In genomic region chr16:88914750-88915368, GRCh38 we compare ENCODE assay signal across 17 cellular contexts. TPM values are rescaled to one million over a fixed set of nuclear protein-coding genes. Genes with fewer than 3 reads are reported as not detected.
DNase-seq lines count a peak whose midpoint lies in the region; ATAC-seq, FAIRE-seq and TF ChIP-seq lines count a peak whose summit lies in the region.
"Had no signal": no experiment of that assay in that cellular context is flagged by ENCODE, and none has a peak within 500 bp of the region (broad histone marks: within the 10 kb centered on the region; RNA-seq: fewer than 3 reads in every experiment).

No MANE protein-coding gene starts in this region.

- H3K4me3 ChIP-seq in right atrium auricular region (no peak overlapping the region), astrocyte (ENCODE audit: insufficient read depth, low read depth, low read length) (no peak overlapping the region), hepatocyte (no peak overlapping the region), stomach (no peak overlapping the region)
- H3K4me3 ChIP-seq: spleen, thoracic aorta had no signal

- intact Hi-C loops in Right ventricle myocardium superior (cut with DNase I) (no loop called here), stomach (cut with DNase I; ENCODE audit: low total_unique reads) (no loop called here)

- peaks cover 4% of the 10 kb centered on the region for H3K4me1 Mint-ChIP-seq in astrocyte (ENCODE audit: low read depth, unreplicated experiment)

- H3K4me2 ChIP-seq in astrocyte (ENCODE audit: low read length) (no peak overlapping the region), hepatocyte (no peak overlapping the region)

- no peak overlapping the region for H2AFZ ChIP-seq in astrocyte (ENCODE audit: low read depth, low read length)
- no peak overlapping the region for H2AFZ ChIP-seq in hepatocyte

- H3K36me3 ChIP-seq in right atrium auricular region (no peaks in the 10 kb centered on the region), astrocyte (ENCODE audit: insufficient read depth, low read length) (no peaks in the 10 kb centered on the region), hepatocyte (replicated peaks; ENCODE audit: insufficient read depth, low read depth) (no peaks in the 10 kb centered on the region), stomach (no peaks in the 10 kb centered on the region)
- H3K36me3 ChIP-seq: thoracic aorta had no signal

- H4K20me1 ChIP-seq in astrocyte (ENCODE audit: insufficient read depth, low read length) (no peaks in the 10 kb centered on the region), hepatocyte (ENCODE audit: insufficient read depth, poor library complexity, severe bottlenecking) (no peaks in the 10 kb centered on the region)

- 65% methylated on average over 13 of the region's 20 CpGs for WGBS in hepatocyte (ENCODE audit: low lambda C conversion rate, missing lambda C conversion rate)
- whole genome bisulfite sequencing in stomach, 5 donors: 25 to 60% (median 45%) methylated on average over 7 to 20 of the region's 20 CpGs

- ATAC-seq in Right ventricle myocardium superior (ENCODE audit: poor library complexity) (peak; percentile 72), GM21515 (IDR thresholded peaks at IDR 0.05; ENCODE audit: unreplicated experiment) (no peak)
- ATAC-seq: activated T-cell treated with anti-CD3 and anti-CD28 coated beads, Interleukin-2, amount 50 U/mL, for 4 hours; HCT116; left lobe of liver had no signal

- no peak overlapping the region for H3K9ac ChIP-seq in astrocyte (ENCODE audit: low read length)

- no peak for TF ChIP-seq CTCF in right atrium auricular region (IDR thresholded peaks at IDR 0.05)
- no peak for TF ChIP-seq CTCF in astrocyte (IDR thresholded peaks at IDR 0.05; ENCODE audit: insufficient read depth, low read depth, low read length)
- no peak for TF ChIP-seq CTCF in hepatocyte (IDR thresholded peaks at IDR 0.05; ENCODE audit: poor library complexity)
- TF ChIP-seq CTCF in stomach (IDR thresholded peaks at IDR 0.05): no peak

- DNase-seq in Right ventricle myocardium superior: peak; percentile 74
- DNase-seq in right atrium auricular region (ENCODE audit: low spot score): no peak
- DNase-seq in astrocyte (ENCODE audit: low read depth): peak; percentile 27
- DNase-seq in hepatocyte (ENCODE audit: low spot score): no peak
- no peak for DNase-seq in amniotic stem cell (lab: John Stamatoyannopoulos, UW)
- no peak for DNase-seq in stomach
- no peak for DNase-seq in occipital lobe (lab: John Stamatoyannopoulos, UW)
- DNase-seq: activated CD4-positive, CD25-positive, alpha-beta regulatory T cell treated with anti-CD3 and anti-CD28 coated beads, Interleukin-2, amount 50 U/mL, for 72 hours; activated T-cell treated with anti-CD3 and anti-CD28 coated beads, Interleukin-2, amount 50 U/mL, for 4 hours; anterior cingulate cortex; spleen had no signal

- H3K4me3 Mint-ChIP-seq in astrocyte (ENCODE audit: unreplicated experiment): no peak overlapping the region
- H3K4me3 Mint-ChIP-seq: activated T-cell treated with anti-CD3 and anti-CD28 coated beads, Interleukin-2, amount 50 U/mL, for 4 hours; neural crest cell had no signal

- FAIRE-seq in astrocyte (lab: Jason Lieb, UNC): no peak

- TF ChIP-seq POLR2A in stomach (IDR thresholded peaks at IDR 0.05): no peak

- H3K27me3 ChIP-seq in right atrium auricular region (no peaks in the 10 kb centered on the region), astrocyte (ENCODE audit: insufficient read depth, low read length) (no peaks in the 10 kb centered on the region), hepatocyte (no peaks in the 10 kb centered on the region), stomach (peaks cover 0 to 67% (median 0%) of the 10 kb centered on the region in 3 donors)
- H3K27me3 ChIP-seq: spleen had no signal

- peaks cover 5% of the 10 kb centered on the region for H3K9me3 Mint-ChIP-seq in astrocyte (ENCODE audit: unreplicated experiment)
- H3K9me3 Mint-ChIP-seq: activated T-cell treated with anti-CD3 and anti-CD28 coated beads, Interleukin-2, amount 50 U/mL, for 4 hours; neural crest cell had no signal

- peak overlapping the region in 1 of 2 donors; percentile 22 for H3K27ac ChIP-seq in right atrium auricular region
- H3K27ac ChIP-seq in astrocyte (ENCODE audit: low read depth, low read length): no peak overlapping the region
- peak overlapping the region; percentile 55 for H3K27ac ChIP-seq in hepatocyte
- no peak overlapping the region for H3K27ac ChIP-seq in stomach
- H3K27ac ChIP-seq: thoracic aorta had no signal

- H3K36me3 Mint-ChIP-seq in astrocyte (ENCODE audit: low read depth, unreplicated experiment): no peaks in the 10 kb centered on the region

- peaks cover 33% of the 10 kb centered on the region for H3K27me3 Mint-ChIP-seq in astrocyte (ENCODE audit: low read depth, unreplicated experiment)

- H3K79me2 ChIP-seq in astrocyte (ENCODE audit: insufficient read depth, low read length) (no peaks in the 10 kb centered on the region), hepatocyte (no peaks in the 10 kb centered on the region)

- no peak for TF ChIP-seq EP300 in stomach (IDR thresholded peaks at IDR 0.05)

- H3K27ac Mint-ChIP-seq in astrocyte (ENCODE audit: unreplicated experiment): no peak overlapping the region

- H3K4me1 ChIP-seq in right atrium auricular region (peaks cover 0 to 28% of the 10 kb centered on the region in 2 donors), astrocyte (ENCODE audit: insufficient read depth, low read length) (peaks cover 3% of the 10 kb centered on the region), hepatocyte (ENCODE audit: insufficient read depth) (peaks cover 16% of the 10 kb centered on the region), stomach (peaks cover 0 to 12% (median 5%) of the 10 kb centered on the region in 4 donors)

- H3K9me3 ChIP-seq in right atrium auricular region: no peaks in the 10 kb centered on the region
- H3K9me3 ChIP-seq in astrocyte (ENCODE audit: insufficient read depth, low read depth, low read length): no peaks in the 10 kb centered on the region
- no peaks in the 10 kb centered on the region for H3K9me3 ChIP-seq in hepatocyte (ENCODE audit: low read depth)
- H3K9me3 ChIP-seq in stomach: no peaks in the 10 kb centered on the region
- H3K9me3 ChIP-seq: spleen, thoracic aorta had no signal

- no peaks in the 10 kb centered on the region for H3K9me2 ChIP-seq in hepatocyte (replicated peaks; ENCODE audit: insufficient read depth)

RNA-seq across cellular contexts. Expression of gene PABPN1L, which starts 48.4 kb away (rescaled TPM):
- total RNA-seq in Right ventricle myocardium superior (not detected), right atrium auricular region (not detected), astrocyte (not detected in 2 replicates), hepatocyte (not detected in 2 replicates), stomach (not detected), occipital lobe (not detected)
- polyA plus RNA-seq in hepatocyte (not detected in 2 replicates), stomach (under 1 TPM in 1 of 3 donors, not detected in 2; 0.15 TPM)
- total RNA-seq: activated T-cell treated with anti-CD3 and anti-CD28 coated beads, Interleukin-2, amount 50 U/mL, for 4 hours; HT-29; neural crest cell; thoracic aorta had no signal

RNA-seq across cellular contexts. Expression of gene TRAPPC2L, which starts 57.9 kb away (rescaled TPM):
- total RNA-seq in Right ventricle myocardium superior (53.0 TPM), right atrium auricular region (10 to 100 TPM; 30.7 to 33.0 TPM), astrocyte (59.1 and 63.0 TPM in 2 replicates), hepatocyte (58.7 and 70.8 TPM in 2 replicates), stomach (10 to 100 TPM in 3 of 5 donors, 1 to 10 TPM in 2; 2.9 to 31.4 (median 25.2) TPM), occipital lobe (30.4 TPM)
- polyA plus RNA-seq in hepatocyte (191 and 215 TPM in 2 replicates), stomach (100 to 1,000 TPM in 1 of 3 donors, 10 to 100 TPM in 2; 57.6 to 107 (median 91.4) TPM)

RNA-seq across cellular contexts. Expression of gene GALNS, which starts 58.1 kb away (rescaled TPM):
- total RNA-seq in Right ventricle myocardium superior (15.9 TPM), right atrium auricular region (10 to 100 TPM; 12.6 to 18.8 TPM), astrocyte (31.1 and 31.7 TPM in 2 replicates), hepatocyte (19.6 and 22.4 TPM in 2 replicates), stomach (100 to 1,000 TPM in 1 of 5 donors, 10 to 100 TPM in 4; 16.2 to 110 (median 51.9) TPM), occipital lobe (6.6 TPM)
- polyA plus RNA-seq in hepatocyte (38.9 and 53.5 TPM in 2 replicates), stomach (10 to 100 TPM in 2 of 3 donors, 1 to 10 TPM in 1; 8.6 to 16.6 (median 11.5) TPM)

Comparison
In these comparisons a context has a peak if more than half of its experiments do, and no peak if none do; other contexts are left out.
1. DNase-seq: peak in Right ventricle myocardium superior (single experiment) and astrocyte (single experiment); none in right atrium auricular region (single experiment), hepatocyte (single experiment), amniotic stem cell (single experiment), stomach (single experiment) and occipital lobe (single experiment).